27 cellular contexts compared by ENCODE assay signal in the genomic region with DNA sequence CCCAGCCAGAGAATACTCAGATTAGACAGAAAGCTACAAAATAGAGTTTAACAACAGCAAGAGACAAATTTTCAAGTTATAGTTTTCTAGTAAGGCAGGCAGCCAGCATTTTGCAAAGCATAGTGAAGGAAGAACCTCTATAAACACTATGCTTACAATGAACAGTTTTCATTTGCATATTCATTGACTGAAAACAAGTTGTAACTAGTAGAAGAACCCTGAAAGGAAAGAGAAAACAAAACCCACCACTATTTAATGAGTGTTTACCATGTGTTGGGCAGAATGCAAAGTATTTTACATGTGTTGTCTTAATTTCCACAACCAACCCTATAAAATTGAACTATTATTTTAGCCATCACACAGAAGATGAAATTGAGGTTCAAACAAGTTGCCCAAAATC.
"Had no signal": no experiment of that assay in that cellular context is flagged by ENCODE, and none has a peak within 500 bp of the region (broad histone marks: within the 10 kb centered on the region; RNA-seq: fewer than 3 reads in every experiment).

No MANE protein-coding gene starts in this region.

- H3K27me3 Mint-ChIP-seq: stimulated activated naive B cell treated with anti-CD40 and anti-IgM and Interleukin-4, amounts not matched to agents 10 μg/mL and 1 μg/mL and 100 μg/mL, for 72 hours had no signal

- H3K9me3 Mint-ChIP-seq: nephron; stimulated activated naive B cell treated with anti-CD40 and anti-IgM and Interleukin-4, amounts not matched to agents 10 μg/mL and 1 μg/mL and 100 μg/mL, for 72 hours had no signal

- H3K4me1 Mint-ChIP-seq: immature natural killer cell; naive thymus-derived CD8-positive, alpha-beta T cell; nephron; neural crest cell; stimulated activated naive B cell treated with anti-CD40 and anti-IgM and Interleukin-4, amounts not matched to agents 10 μg/mL and 1 μg/mL and 100 μg/mL, for 72 hours had no signal

- H3K27ac Mint-ChIP-seq: immature natural killer cell; naive thymus-derived CD8-positive, alpha-beta T cell; nephron; stimulated activated naive B cell treated with anti-CD40 and anti-IgM and Interleukin-4, amounts not matched to agents 10 μg/mL and 1 μg/mL and 100 μg/mL, for 72 hours had no signal

- H3K4me3 Mint-ChIP-seq: immature natural killer cell; naive thymus-derived CD8-positive, alpha-beta T cell; nephron; neural crest cell; stimulated activated naive B cell treated with anti-CD40 and anti-IgM and Interleukin-4, amounts not matched to agents 10 μg/mL and 1 μg/mL and 100 μg/mL, for 72 hours had no signal

- DNase-seq: immature natural killer cell; kidney; left colon; left lung; lower lobe of right lung; mammary epithelial cell; mesenchymal stem cell; naive thymus-derived CD8-positive, alpha-beta T cell; nucleus accumbens; pancreas; posterior cingulate gyrus; retina; right cardiac atrium; stimulated activated CD4-positive, alpha-beta T cell treated with anti-CD3 and anti-CD28 coated beads, Interleukin-12 subunit alpha, Interleukin-12 subunit beta, amount 100 ng/mL, for 4 hours; stimulated activated CD4-positive, alpha-beta T cell treated with anti-CD3 and anti-CD28 coated beads, Interleukin-15, amount 100 ng/mL, for 24 hours; stimulated activated CD4-positive, alpha-beta T cell treated with anti-CD3 and anti-CD28 coated beads, Interleukin-2, amount 100 ng/mL, for 24 hours; stimulated activated CD4-positive, alpha-beta T cell treated with anti-CD3 and anti-CD28 coated beads, Interleukin-4, amount 100 ng/mL, for 1 hour; stimulated activated naive B cell treated with anti-CD40 and anti-IgM and Interleukin-4, amounts not matched to agents 10 μg/mL and 1 μg/mL and 100 μg/mL, for 72 hours; stimulated activated naive CD8-positive, alpha-beta T cell treated with anti-CD3 and anti-CD28 coated beads, Interleukin-15, Interleukin-2, amounts not matched to agents 100 U/mL and 50 U/mL, for 24 hours; stomach; testis; thyroid gland; transverse colon; upper lobe of left lung had no signal

- ATAC-seq: left colon; left lung; lower lobe of right lung; naive thymus-derived CD8-positive, alpha-beta T cell; pancreas; right cardiac atrium; sciatic nerve; stimulated activated naive B cell treated with anti-CD40 and anti-IgM and Interleukin-4, amounts not matched to agents 10 μg/mL and 1 μg/mL and 100 μg/mL, for 72 hours; stimulated activated naive CD8-positive, alpha-beta T cell treated with anti-CD3 and anti-CD28 coated beads, Interleukin-15, Interleukin-2, amounts not matched to agents 100 U/mL and 50 U/mL, for 24 hours had no signal

- H3K36me3 Mint-ChIP-seq: immature natural killer cell; naive thymus-derived CD8-positive, alpha-beta T cell; stimulated activated naive B cell treated with anti-CD40 and anti-IgM and Interleukin-4, amounts not matched to agents 10 μg/mL and 1 μg/mL and 100 μg/mL, for 72 hours had no signal
